ENCODE assay signal across 19 cellular contexts in genomic region chr6:24537771-24538385, GRCh38.
"Had no signal": no experiment of that assay in that cellular context is flagged by ENCODE, and none has a peak within 500 bp of the region (broad histone marks: within the 10 kb centered on the region; RNA-seq: fewer than 3 reads in every experiment).

No MANE protein-coding gene starts in this region.

- ATAC-seq: left cardiac atrium; naive thymus-derived CD8-positive, alpha-beta T cell; stimulated activated naive CD8-positive, alpha-beta T cell treated with anti-CD3 and anti-CD28 coated beads, Interleukin-15, amount 100 ng/mL, for 72 hours had no signal

- H3K36me3 ChIP-seq: neutrophil had no signal

- H3K27me3 ChIP-seq: ascending aorta, neutrophil, right atrium auricular region, testis had no signal

- H3K4me1 ChIP-seq: ascending aorta, right atrium auricular region, testis had no signal

- H3K9me3 ChIP-seq: ascending aorta, mucosa of descending colon, neutrophil, right atrium auricular region, testis had no signal

- H3K4me3 ChIP-seq: ascending aorta, mucosa of descending colon, right atrium auricular region, skin epidermis, testis had no signal

- H3K27ac ChIP-seq: ascending aorta, neutrophil, right atrium auricular region, skin epidermis, testis had no signal

- DNase-seq: activated CD4-positive, alpha-beta T cell treated with anti-CD3 and anti-CD28 coated beads, Interleukin-2, amount 50 U/mL, for 4 hours; activated gamma-delta T cell treated with Interleukin-2 at 50 U/mL for 16 hours; activated naive CD8-positive, alpha-beta T cell treated with anti-CD3 and anti-CD28 coated beads, Interleukin-2, amount 10 ng/mL, durations not matched to agents 7 days and 5 days; activated T-cell treated with anti-CD3 and anti-CD28 coated beads, Interleukin-2, amount 50 U/mL, for 48 hours; caudate nucleus; cortex of kidney; effector memory CD4-positive, alpha-beta T cell; erythroblast; left cardiac atrium; mucosa of descending colon; naive thymus-derived CD8-positive, alpha-beta T cell; posterior cingulate gyrus; stimulated activated CD4-positive, alpha-beta T cell treated with anti-CD3 and anti-CD28 coated beads, Interleukin-4, amount 100 ng/mL, for 4 hours; stimulated activated naive CD8-positive, alpha-beta T cell treated with anti-CD3 and anti-CD28 coated beads, Interleukin-15, amount 100 ng/mL, for 72 hours; testis had no signal
